1 cellular context compared by ENCODE assay signal in the genomic region with DNA sequence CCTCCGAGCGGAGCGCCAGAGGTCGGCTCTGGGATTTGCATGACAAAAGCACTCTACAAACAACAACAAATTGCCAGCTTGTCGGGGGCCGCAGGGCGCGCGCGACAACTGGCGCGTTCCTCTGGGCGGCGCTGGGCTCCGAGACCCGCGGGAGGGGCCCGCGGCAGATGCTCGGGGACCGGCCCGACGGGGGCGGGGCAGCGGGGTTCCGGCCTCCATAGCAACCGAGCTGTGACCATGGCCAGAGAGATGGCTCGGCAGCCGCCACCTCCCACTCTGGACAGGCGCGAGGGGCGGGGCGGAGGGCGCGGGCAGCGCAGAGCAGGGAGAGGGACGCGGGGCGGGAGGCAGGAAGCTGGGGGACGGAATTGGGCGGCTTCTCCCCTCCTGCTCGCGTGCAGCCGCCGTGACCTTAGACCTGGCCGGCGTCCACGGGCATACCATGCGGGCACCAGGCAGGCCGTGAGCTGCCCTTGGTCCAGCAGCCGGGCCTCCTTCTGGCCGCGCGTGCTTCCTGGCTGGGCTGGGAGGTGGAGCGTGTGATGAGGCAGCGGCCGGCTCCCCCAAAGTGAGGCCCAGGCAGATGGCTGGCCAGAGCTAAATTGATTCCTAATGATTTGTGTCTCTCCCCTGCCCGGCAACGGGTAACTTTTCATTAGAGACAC.
A peak's percentile ranks its signal among the peaks of the same experiment; 100 is the strongest.
TF ChIP-seq lines count a peak whose summit lies in the region.

No MANE protein-coding gene starts in this region.

TF ChIP-seq in H1, 55 proteins besides CTCF, POLR2A, EP300 and RAD21 (continued from another document):
- TF ChIP-seq, protein P1, sequence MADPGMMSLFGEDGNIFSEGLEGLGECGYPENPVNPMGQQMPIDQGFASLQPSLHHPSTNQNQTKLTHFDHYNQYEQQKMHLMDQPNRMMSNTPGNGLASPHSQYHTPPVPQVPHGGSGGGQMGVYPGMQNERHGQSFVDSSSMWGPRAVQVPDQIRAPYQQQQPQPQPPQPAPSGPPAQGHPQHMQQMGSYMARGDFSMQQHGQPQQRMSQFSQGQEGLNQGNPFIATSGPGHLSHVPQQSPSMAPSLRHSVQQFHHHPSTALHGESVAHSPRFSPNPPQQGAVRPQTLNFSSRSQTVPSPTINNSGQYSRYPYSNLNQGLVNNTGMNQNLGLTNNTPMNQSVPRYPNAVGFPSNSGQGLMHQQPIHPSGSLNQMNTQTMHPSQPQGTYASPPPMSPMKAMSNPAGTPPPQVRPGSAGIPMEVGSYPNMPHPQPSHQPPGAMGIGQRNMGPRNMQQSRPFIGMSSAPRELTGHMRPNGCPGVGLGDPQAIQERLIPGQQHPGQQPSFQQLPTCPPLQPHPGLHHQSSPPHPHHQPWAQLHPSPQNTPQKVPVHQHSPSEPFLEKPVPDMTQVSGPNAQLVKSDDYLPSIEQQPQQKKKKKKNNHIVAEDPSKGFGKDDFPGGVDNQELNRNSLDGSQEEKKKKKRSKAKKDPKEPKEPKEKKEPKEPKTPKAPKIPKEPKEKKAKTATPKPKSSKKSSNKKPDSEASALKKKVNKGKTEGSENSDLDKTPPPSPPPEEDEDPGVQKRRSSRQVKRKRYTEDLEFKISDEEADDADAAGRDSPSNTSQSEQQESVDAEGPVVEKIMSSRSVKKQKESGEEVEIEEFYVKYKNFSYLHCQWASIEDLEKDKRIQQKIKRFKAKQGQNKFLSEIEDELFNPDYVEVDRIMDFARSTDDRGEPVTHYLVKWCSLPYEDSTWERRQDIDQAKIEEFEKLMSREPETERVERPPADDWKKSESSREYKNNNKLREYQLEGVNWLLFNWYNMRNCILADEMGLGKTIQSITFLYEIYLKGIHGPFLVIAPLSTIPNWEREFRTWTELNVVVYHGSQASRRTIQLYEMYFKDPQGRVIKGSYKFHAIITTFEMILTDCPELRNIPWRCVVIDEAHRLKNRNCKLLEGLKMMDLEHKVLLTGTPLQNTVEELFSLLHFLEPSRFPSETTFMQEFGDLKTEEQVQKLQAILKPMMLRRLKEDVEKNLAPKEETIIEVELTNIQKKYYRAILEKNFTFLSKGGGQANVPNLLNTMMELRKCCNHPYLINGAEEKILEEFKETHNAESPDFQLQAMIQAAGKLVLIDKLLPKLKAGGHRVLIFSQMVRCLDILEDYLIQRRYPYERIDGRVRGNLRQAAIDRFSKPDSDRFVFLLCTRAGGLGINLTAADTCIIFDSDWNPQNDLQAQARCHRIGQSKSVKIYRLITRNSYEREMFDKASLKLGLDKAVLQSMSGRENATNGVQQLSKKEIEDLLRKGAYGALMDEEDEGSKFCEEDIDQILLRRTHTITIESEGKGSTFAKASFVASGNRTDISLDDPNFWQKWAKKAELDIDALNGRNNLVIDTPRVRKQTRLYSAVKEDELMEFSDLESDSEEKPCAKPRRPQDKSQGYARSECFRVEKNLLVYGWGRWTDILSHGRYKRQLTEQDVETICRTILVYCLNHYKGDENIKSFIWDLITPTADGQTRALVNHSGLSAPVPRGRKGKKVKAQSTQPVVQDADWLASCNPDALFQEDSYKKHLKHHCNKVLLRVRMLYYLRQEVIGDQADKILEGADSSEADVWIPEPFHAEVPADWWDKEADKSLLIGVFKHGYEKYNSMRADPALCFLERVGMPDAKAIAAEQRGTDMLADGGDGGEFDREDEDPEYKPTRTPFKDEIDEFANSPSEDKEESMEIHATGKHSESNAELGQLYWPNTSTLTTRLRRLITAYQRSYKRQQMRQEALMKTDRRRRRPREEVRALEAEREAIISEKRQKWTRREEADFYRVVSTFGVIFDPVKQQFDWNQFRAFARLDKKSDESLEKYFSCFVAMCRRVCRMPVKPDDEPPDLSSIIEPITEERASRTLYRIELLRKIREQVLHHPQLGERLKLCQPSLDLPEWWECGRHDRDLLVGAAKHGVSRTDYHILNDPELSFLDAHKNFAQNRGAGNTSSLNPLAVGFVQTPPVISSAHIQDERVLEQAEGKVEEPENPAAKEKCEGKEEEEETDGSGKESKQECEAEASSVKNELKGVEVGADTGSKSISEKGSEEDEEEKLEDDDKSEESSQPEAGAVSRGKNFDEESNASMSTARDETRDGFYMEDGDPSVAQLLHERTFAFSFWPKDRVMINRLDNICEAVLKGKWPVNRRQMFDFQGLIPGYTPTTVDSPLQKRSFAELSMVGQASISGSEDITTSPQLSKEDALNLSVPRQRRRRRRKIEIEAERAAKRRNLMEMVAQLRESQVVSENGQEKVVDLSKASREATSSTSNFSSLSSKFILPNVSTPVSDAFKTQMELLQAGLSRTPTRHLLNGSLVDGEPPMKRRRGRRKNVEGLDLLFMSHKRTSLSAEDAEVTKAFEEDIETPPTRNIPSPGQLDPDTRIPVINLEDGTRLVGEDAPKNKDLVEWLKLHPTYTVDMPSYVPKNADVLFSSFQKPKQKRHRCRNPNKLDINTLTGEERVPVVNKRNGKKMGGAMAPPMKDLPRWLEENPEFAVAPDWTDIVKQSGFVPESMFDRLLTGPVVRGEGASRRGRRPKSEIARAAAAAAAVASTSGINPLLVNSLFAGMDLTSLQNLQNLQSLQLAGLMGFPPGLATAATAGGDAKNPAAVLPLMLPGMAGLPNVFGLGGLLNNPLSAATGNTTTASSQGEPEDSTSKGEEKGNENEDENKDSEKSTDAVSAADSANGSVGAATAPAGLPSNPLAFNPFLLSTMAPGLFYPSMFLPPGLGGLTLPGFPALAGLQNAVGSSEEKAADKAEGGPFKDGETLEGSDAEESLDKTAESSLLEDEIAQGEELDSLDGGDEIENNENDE (IDR thresholded peaks at IDR 0.05; ENCODE audit: insufficient replicate concordance, low read length) = no peak
- no peak for TF ChIP-seq KDM5A (IDR thresholded peaks at IDR 0.05; ENCODE audit: low read length)
- TF ChIP-seq, protein P2, sequence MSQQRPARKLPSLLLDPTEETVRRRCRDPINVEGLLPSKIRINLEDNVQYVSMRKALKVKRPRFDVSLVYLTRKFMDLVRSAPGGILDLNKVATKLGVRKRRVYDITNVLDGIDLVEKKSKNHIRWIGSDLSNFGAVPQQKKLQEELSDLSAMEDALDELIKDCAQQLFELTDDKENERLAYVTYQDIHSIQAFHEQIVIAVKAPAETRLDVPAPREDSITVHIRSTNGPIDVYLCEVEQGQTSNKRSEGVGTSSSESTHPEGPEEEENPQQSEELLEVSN (IDR thresholded peaks at IDR 0.05) = peak; percentile 53; the same call in 1 of the 2 replicates
- TF ChIP-seq KDM4A (IDR thresholded peaks at IDR 0.05; ENCODE audit: low read depth, low read length, severe bottlenecking) = peak; percentile 74
- no peak for TF ChIP-seq CHD2 (IDR thresholded peaks at IDR 0.05; ENCODE audit: low read length)
- TF ChIP-seq, protein P3, sequence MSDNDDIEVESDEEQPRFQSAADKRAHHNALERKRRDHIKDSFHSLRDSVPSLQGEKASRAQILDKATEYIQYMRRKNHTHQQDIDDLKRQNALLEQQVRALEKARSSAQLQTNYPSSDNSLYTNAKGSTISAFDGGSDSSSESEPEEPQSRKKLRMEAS (IDR thresholded peaks at IDR 0.05) = 0 out of 2 replicates have a peak, but pooled peaks have one; percentile 4
- no peak for TF ChIP-seq KDM1A (IDR thresholded peaks at IDR 0.05; ENCODE audit: borderline replicate concordance, low read length)
- TF ChIP-seq FOSL1 (IDR thresholded peaks at IDR 0.05; ENCODE audit: insufficient read depth, low read depth, low read length) = no peak
- TF ChIP-seq, protein P4, sequence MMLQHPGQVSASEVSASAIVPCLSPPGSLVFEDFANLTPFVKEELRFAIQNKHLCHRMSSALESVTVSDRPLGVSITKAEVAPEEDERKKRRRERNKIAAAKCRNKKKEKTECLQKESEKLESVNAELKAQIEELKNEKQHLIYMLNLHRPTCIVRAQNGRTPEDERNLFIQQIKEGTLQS (IDR thresholded peaks at IDR 0.05; ENCODE audit: insufficient read depth, low read depth, low read length) = no peak
- peak; percentile 29; the same call in 1 of the 2 replicates for TF ChIP-seq YY1 (IDR thresholded peaks at IDR 0.05; ENCODE audit: low read depth, low read length)
- TF ChIP-seq, protein P5, sequence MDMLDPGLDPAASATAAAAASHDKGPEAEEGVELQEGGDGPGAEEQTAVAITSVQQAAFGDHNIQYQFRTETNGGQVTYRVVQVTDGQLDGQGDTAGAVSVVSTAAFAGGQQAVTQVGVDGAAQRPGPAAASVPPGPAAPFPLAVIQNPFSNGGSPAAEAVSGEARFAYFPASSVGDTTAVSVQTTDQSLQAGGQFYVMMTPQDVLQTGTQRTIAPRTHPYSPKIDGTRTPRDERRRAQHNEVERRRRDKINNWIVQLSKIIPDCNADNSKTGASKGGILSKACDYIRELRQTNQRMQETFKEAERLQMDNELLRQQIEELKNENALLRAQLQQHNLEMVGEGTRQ (IDR thresholded peaks at IDR 0.05; ENCODE audit: low read length) = no peak
- TF ChIP-seq BACH1 (IDR thresholded peaks at IDR 0.05; ENCODE audit: low read length) = no peak
- no peak for TF ChIP-seq BRCA1 (IDR thresholded peaks at IDR 0.05; ENCODE audit: low read depth, low read length)
- no peak for TF ChIP-seq RNF2 (IDR thresholded peaks at IDR 0.05; ENCODE audit: borderline replicate concordance, low read depth, low read length, missing control alignments, poor library complexity, severe bottlenecking)
- TF ChIP-seq JUN (IDR thresholded peaks at IDR 0.05; ENCODE audit: low read depth, low read length) = no peak
- TF ChIP-seq CREB1 (IDR thresholded peaks at IDR 0.05) = no peak
- no peak for TF ChIP-seq PHF8 (conservative IDR thresholded peaks at IDR 0.05; ENCODE audit: low read depth, low read length)
- no peak for TF ChIP-seq SIN3A (conservative IDR thresholded peaks at IDR 0.05 in 1 of 2, IDR thresholded peaks at IDR 0.05 in 1 of 2; ENCODE audit: low read depth in 1 of 2, low read length in 2 of 2)
- peak; percentile 58 for TF ChIP-seq ASH2L (IDR thresholded peaks at IDR 0.05; ENCODE audit: low read length)
- no peak for TF ChIP-seq TBP (IDR thresholded peaks at IDR 0.05; ENCODE audit: low read depth, low read length)
- TF ChIP-seq CHD1 (IDR thresholded peaks at IDR 0.05; ENCODE audit: low read depth, low read length) = no peak
- TF ChIP-seq, protein P6, sequence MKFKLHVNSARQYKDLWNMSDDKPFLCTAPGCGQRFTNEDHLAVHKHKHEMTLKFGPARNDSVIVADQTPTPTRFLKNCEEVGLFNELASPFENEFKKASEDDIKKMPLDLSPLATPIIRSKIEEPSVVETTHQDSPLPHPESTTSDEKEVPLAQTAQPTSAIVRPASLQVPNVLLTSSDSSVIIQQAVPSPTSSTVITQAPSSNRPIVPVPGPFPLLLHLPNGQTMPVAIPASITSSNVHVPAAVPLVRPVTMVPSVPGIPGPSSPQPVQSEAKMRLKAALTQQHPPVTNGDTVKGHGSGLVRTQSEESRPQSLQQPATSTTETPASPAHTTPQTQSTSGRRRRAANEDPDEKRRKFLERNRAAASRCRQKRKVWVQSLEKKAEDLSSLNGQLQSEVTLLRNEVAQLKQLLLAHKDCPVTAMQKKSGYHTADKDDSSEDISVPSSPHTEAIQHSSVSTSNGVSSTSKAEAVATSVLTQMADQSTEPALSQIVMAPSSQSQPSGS (IDR thresholded peaks at IDR 0.05; ENCODE audit: low read length) = no peak
TF ChIP-seq in H1: peak in this region for 9.
